3 cellular contexts compared by ENCODE assay signal in genomic region chr12:3580071-3580749, GRCh38.
A peak's percentile ranks its signal among the peaks of the same experiment; 100 is the strongest.
TF ChIP-seq lines count a peak whose summit lies in the region.

No MANE protein-coding gene starts in this region.

TF ChIP-seq in GM23338, 12 proteins besides CTCF, POLR2A, EP300 and RAD21 (continues in another document):
- TF ChIP-seq, protein P1, sequence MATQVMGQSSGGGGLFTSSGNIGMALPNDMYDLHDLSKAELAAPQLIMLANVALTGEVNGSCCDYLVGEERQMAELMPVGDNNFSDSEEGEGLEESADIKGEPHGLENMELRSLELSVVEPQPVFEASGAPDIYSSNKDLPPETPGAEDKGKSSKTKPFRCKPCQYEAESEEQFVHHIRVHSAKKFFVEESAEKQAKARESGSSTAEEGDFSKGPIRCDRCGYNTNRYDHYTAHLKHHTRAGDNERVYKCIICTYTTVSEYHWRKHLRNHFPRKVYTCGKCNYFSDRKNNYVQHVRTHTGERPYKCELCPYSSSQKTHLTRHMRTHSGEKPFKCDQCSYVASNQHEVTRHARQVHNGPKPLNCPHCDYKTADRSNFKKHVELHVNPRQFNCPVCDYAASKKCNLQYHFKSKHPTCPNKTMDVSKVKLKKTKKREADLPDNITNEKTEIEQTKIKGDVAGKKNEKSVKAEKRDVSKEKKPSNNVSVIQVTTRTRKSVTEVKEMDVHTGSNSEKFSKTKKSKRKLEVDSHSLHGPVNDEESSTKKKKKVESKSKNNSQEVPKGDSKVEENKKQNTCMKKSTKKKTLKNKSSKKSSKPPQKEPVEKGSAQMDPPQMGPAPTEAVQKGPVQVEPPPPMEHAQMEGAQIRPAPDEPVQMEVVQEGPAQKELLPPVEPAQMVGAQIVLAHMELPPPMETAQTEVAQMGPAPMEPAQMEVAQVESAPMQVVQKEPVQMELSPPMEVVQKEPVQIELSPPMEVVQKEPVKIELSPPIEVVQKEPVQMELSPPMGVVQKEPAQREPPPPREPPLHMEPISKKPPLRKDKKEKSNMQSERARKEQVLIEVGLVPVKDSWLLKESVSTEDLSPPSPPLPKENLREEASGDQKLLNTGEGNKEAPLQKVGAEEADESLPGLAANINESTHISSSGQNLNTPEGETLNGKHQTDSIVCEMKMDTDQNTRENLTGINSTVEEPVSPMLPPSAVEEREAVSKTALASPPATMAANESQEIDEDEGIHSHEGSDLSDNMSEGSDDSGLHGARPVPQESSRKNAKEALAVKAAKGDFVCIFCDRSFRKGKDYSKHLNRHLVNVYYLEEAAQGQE (IDR thresholded peaks at IDR 0.05; ENCODE audit: unreplicated experiment), result no peak

TF ChIP-seq in H1, 55 proteins besides CTCF, POLR2A, EP300 and RAD21:
- TF ChIP-seq, protein P2, sequence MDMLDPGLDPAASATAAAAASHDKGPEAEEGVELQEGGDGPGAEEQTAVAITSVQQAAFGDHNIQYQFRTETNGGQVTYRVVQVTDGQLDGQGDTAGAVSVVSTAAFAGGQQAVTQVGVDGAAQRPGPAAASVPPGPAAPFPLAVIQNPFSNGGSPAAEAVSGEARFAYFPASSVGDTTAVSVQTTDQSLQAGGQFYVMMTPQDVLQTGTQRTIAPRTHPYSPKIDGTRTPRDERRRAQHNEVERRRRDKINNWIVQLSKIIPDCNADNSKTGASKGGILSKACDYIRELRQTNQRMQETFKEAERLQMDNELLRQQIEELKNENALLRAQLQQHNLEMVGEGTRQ (IDR thresholded peaks at IDR 0.05; ENCODE audit: low read length), result no peak
- TF ChIP-seq SP2 (IDR thresholded peaks at IDR 0.05; ENCODE audit: low read length) (no peak), FOSL1 (IDR thresholded peaks at IDR 0.05; ENCODE audit: insufficient read depth, low read depth, low read length) (no peak), E2F6 (IDR thresholded peaks at IDR 0.05) (no peak), HDAC2 (IDR thresholded peaks at IDR 0.05; ENCODE audit: borderline replicate concordance in 1 of 2, low read depth in 2 of 2, low read length in 2 of 2) (no peak), PHF8 (conservative IDR thresholded peaks at IDR 0.05; ENCODE audit: low read depth, low read length) (no peak), SIRT6 (IDR thresholded peaks at IDR 0.05; ENCODE audit: low read length) (no peak), ASH2L (IDR thresholded peaks at IDR 0.05; ENCODE audit: low read length) (no peak), KDM5A (IDR thresholded peaks at IDR 0.05; ENCODE audit: low read length) (no peak), CHD1 (IDR thresholded peaks at IDR 0.05; ENCODE audit: low read depth, low read length) (no peak), CHD2 (IDR thresholded peaks at IDR 0.05; ENCODE audit: low read length) (no peak), KDM4A (IDR thresholded peaks at IDR 0.05; ENCODE audit: low read depth, low read length, severe bottlenecking) (no peak), BACH1 (IDR thresholded peaks at IDR 0.05; ENCODE audit: low read length) (no peak), CREB1 (IDR thresholded peaks at IDR 0.05) (no peak), TCF12 (IDR thresholded peaks at IDR 0.05; ENCODE audit: low read depth, low read length) (no peak), SUZ12 (IDR thresholded peaks at IDR 0.05; ENCODE audit: low read length) (no peak)
- TF ChIP-seq, protein P3, sequence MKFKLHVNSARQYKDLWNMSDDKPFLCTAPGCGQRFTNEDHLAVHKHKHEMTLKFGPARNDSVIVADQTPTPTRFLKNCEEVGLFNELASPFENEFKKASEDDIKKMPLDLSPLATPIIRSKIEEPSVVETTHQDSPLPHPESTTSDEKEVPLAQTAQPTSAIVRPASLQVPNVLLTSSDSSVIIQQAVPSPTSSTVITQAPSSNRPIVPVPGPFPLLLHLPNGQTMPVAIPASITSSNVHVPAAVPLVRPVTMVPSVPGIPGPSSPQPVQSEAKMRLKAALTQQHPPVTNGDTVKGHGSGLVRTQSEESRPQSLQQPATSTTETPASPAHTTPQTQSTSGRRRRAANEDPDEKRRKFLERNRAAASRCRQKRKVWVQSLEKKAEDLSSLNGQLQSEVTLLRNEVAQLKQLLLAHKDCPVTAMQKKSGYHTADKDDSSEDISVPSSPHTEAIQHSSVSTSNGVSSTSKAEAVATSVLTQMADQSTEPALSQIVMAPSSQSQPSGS (IDR thresholded peaks at IDR 0.05; ENCODE audit: low read length), result no peak

TF ChIP-seq in neural cell, 6 proteins besides CTCF, POLR2A, EP300 and RAD21 (continued from another document):
- TF ChIP-seq MXI1 (conservative IDR thresholded peaks at IDR 0.05; ENCODE audit: poor library complexity, severe bottlenecking) (no peak), EZH2 (IDR thresholded peaks at IDR 0.05; ENCODE audit: borderline replicate concordance, insufficient read depth, low read length, poor library complexity, severe bottlenecking) (no peak)
- TF ChIP-seq, protein P1 (IDR thresholded peaks at IDR 0.05; ENCODE audit: borderline replicate concordance), result peak; percentile 89
